In genomic region chr5:150458819-150459557, GRCh38 we compare ENCODE assay signal across 8 cellular contexts. TPM values are rescaled to one million over a fixed set of nuclear protein-coding genes. Genes with fewer than 3 reads are reported as not detected.
DNase-seq lines count a peak whose midpoint lies in the region; ATAC-seq and TF ChIP-seq lines count a peak whose summit lies in the region.

No MANE protein-coding gene starts in this region.

- H3K4me1 ChIP-seq in ascending aorta = no peaks in the 10 kb centered on the region

- H3K36me3 ChIP-seq in H7 (replicated peaks; ENCODE audit: control insufficient read depth, insufficient read depth, low read length) (no peaks in the 10 kb centered on the region), ascending aorta (no peaks in the 10 kb centered on the region)

- TF ChIP-seq CTCF in GM12872 (IDR thresholded peaks at IDR 0.05; ENCODE audit: insufficient read depth, low read depth, low read length) (peak; percentile 81), ascending aorta (IDR thresholded peaks at IDR 0.05) (peak; percentile 84 to 97 (median 90))

- no peak overlapping the region for H3K27ac ChIP-seq in ascending aorta

- H3K9me3 ChIP-seq in ascending aorta = no peaks in the 10 kb centered on the region

- intact Hi-C loops in ascending aorta (cut with DNase I) = loop anchor here (1.0 to 2.0 kb wide), 3 partner anchors 64 to 198 kb away; no protein-coding TSS in a partner anchor

- peak; percentile 95 for DNase-seq in H7
- peak; percentile 20 for DNase-seq in MV-4-11 (lab: John Stamatoyannopoulos, UW)
- DNase-seq in T-helper 9 cell = peak; percentile 88
- peak; percentile 24 to 91 for DNase-seq in ascending aorta (ENCODE audit: low spot score in 2 of 2)
- peak in 48 of 51 donors; percentile 19 to 83 (median 50) for DNase-seq in hypothalamus (lab: John Stamatoyannopoulos, UW)
- DNase-seq in stimulated activated CD4-positive, alpha-beta T cell treated with anti-CD3 and anti-CD28 coated beads, Interleukin-12 subunit alpha, Interleukin-12 subunit beta, amount 100 ng/mL, for 4 hours = peak; percentile 88

- H3K4me3 ChIP-seq in H7 (ENCODE audit: insufficient read depth, low read depth, low read length) (peak overlapping the region; percentile 10; the same call in 1 of the 2 replicates), ascending aorta (peak overlapping the region in 1 of 2 donors; percentile 55)

- no peaks in the 10 kb centered on the region for H3K27me3 ChIP-seq in H7 (ENCODE audit: control insufficient read depth, insufficient read depth, low read length)
- no peaks in the 10 kb centered on the region for H3K27me3 ChIP-seq in ascending aorta

- ATAC-seq in HG02870 (IDR thresholded peaks at IDR 0.05; ENCODE audit: unreplicated experiment) = no peak

RNA-seq across cellular contexts. Expression of gene RPS14, which starts 9.4 kb away (rescaled TPM):
- 2,734 and 3,255 TPM in 2 replicates for total RNA-seq in H7 (2014; rRNA removed; shearing (Covaris generic))
- total RNA-seq in ascending aorta = 1,928 TPM

RNA-seq across cellular contexts. Expression of gene CD74, which starts 46.3 kb away (rescaled TPM):
- total RNA-seq in H7 (2014; rRNA removed; shearing (Covaris generic)) = 18.0 and 32.2 TPM in 2 replicates
- 1,940 TPM for total RNA-seq in ascending aorta

RNA-seq across cellular contexts. Expression of gene NDST1, which starts 48.9 kb away (rescaled TPM):
- 24.8 and 28.7 TPM in 2 replicates for total RNA-seq in H7 (2014; rRNA removed; shearing (Covaris generic))
- total RNA-seq in ascending aorta = 71.5 TPM

Comparison
In these comparisons a context has a peak if more than half of its experiments do, and no peak if none do; other contexts are left out.
1. DNase-seq: peak in every context shown above with its lines; median percentile 95 in H7; 88 in T-helper 9 cell; 88 in stimulated activated CD4-positive, alpha-beta T cell treated with anti-CD3 and anti-CD28 coated beads, Interleukin-12 subunit alpha, Interleukin-12 subunit beta, amount 100 ng/mL, for 4 hours; 58 in ascending aorta; 50 in hypothalamus; 20 in MV-4-11.
2. RNA of gene CD74, which starts 46.3 kb away (total RNA-seq): 1,940 TPM in ascending aorta (single experiment); 18.0 to 32.2 TPM in H7; every median in the first group is over 10 times any median in the second.